Comparison of ENCODE assay signal across 11 cellular contexts in genomic region chr14:35337074-35337556, GRCh38. TPM values are rescaled to one million over a fixed set of nuclear protein-coding genes. Genes with fewer than 3 reads are reported as not detected.
A peak's percentile ranks its signal among the peaks of the same experiment; 100 is the strongest.
DNase-seq lines count a peak whose midpoint lies in the region; ATAC-seq and TF ChIP-seq lines count a peak whose summit lies in the region.
"Had no signal": no experiment of that assay in that cellular context is flagged by ENCODE, and none has a peak within 500 bp of the region (broad histone marks: within the 10 kb centered on the region; RNA-seq: fewer than 3 reads in every experiment).

No MANE protein-coding gene starts in this region.

- WGBS in endodermal cell (ENCODE audit: insufficient coverage in 1 of 2, insufficient read length in 1 of 2), 2 experiments = 92 to 93% methylated on average over 8 to 9 of the region's 9 CpGs

- H3K4me1 Mint-ChIP-seq in endodermal cell = peaks cover 35% of the 10 kb centered on the region

- no peak for TF ChIP-seq POLR2A in Peyer's patch (IDR thresholded peaks at IDR 0.05)

- H3K4me1 ChIP-seq in Peyer's patch (peaks cover 0 to 87% (median 37%) of the 10 kb centered on the region in 4 donors), endodermal cell (ENCODE audit: control insufficient read depth, insufficient read depth, low read length) (peaks cover 25% of the 10 kb centered on the region), muscle layer of duodenum (ENCODE audit: control insufficient read depth in 1 of 2, insufficient read depth in 2 of 2, low read length in 2 of 2) (peaks cover 37 to 44% of the 10 kb centered on the region in 2 donors), thoracic aorta (ENCODE audit: control insufficient read depth in 1 of 2, low read depth in 2 of 2) (peaks cover 21 to 42% of the 10 kb centered on the region in 2 donors)

- no peaks in the 10 kb centered on the region for H3K36me3 Mint-ChIP-seq in endodermal cell (ENCODE audit: low read depth)
- H3K36me3 Mint-ChIP-seq in activated naive CD4-positive, alpha-beta T cell treated with anti-CD3 and anti-CD28 coated beads, Interleukin-2, amount 50 U/mL, for 72 hours = no peaks in the 10 kb centered on the region

- ATAC-seq in thoracic aorta (ENCODE audit: insufficient number of reproducible peaks, low FRiP score, low read depth) = no peak
- ATAC-seq in activated naive CD4-positive, alpha-beta T cell treated with anti-CD3 and anti-CD28 coated beads, Interleukin-2, amount 50 U/mL, for 72 hours = no peak
- ATAC-seq in GM19351 (IDR thresholded peaks at IDR 0.05; ENCODE audit: unreplicated experiment) = no peak

- H3K9me3 Mint-ChIP-seq in endodermal cell = no peaks in the 10 kb centered on the region
- no peaks in the 10 kb centered on the region for H3K9me3 Mint-ChIP-seq in activated naive CD4-positive, alpha-beta T cell treated with anti-CD3 and anti-CD28 coated beads, Interleukin-2, amount 50 U/mL, for 72 hours
- H3K9me3 Mint-ChIP-seq: activated T-helper 1 cell treated with anti-CD3 and anti-CD28 coated beads, Interleukin-12 subunit alpha, Interleukin-12 subunit beta, Interleukin-2, Interleukin-4 antibody, amounts not matched to agents 30 ng/mL and 10 ng/mL and 1 ng/mL, durations not matched to agents 14 hours and 24 hours and 36 hours had no signal

- H3K36me3 ChIP-seq in Peyer's patch (no peaks in the 10 kb centered on the region), endodermal cell (ENCODE audit: control insufficient read depth, insufficient read depth, low read length) (no peaks in the 10 kb centered on the region), muscle layer of duodenum (ENCODE audit: control insufficient read depth in 1 of 2, insufficient read depth in 2 of 2, low read length in 2 of 2) (no peaks in the 10 kb centered on the region), thoracic aorta (no peaks in the 10 kb centered on the region)

- H3K4me3 ChIP-seq in Peyer's patch (peak overlapping the region in 1 of 4 donors; percentile 38), endodermal cell (ENCODE audit: low read length) (no peak overlapping the region), muscle layer of duodenum (ENCODE audit: low read depth in 1 of 2, low read length in 2 of 2) (peak overlapping the region in 1 of 2 donors; percentile 25), thoracic aorta (no peak overlapping the region)

- no peaks in the 10 kb centered on the region for H3K27me3 Mint-ChIP-seq in endodermal cell (ENCODE audit: insufficient read depth)

- DNase-seq in Peyer's patch (peak in 1 of 3 donors; percentile 81), endodermal cell (no peak), thoracic aorta (ENCODE audit: low spot score) (no peak), T-helper 2 cell (no peak), NCI-H748 (lab: John Stamatoyannopoulos, UW; ENCODE audit: unreplicated experiment) (no peak)
- no peak for DNase-seq in activated naive CD4-positive, alpha-beta T cell treated with anti-CD3 and anti-CD28 coated beads, Interleukin-2, amount 50 U/mL, for 72 hours (ENCODE audit: low spot score in 2 of 2)
- DNase-seq: KG1, NCI-H524 had no signal

- no peak overlapping the region for H3K9ac ChIP-seq in endodermal cell (ENCODE audit: extremely low read depth, low read length, poor library complexity, severe bottlenecking)

- TF ChIP-seq CTCF in Peyer's patch (IDR thresholded peaks at IDR 0.05) (peak in 3 of 6 experiments; percentile 16 to 44 (median 29)), endodermal cell (conservative IDR thresholded peaks at IDR 0.05) (peak; percentile 23), thoracic aorta (IDR thresholded peaks at IDR 0.05) (no peak)

- no peak overlapping the region for H3K4me3 Mint-ChIP-seq in endodermal cell
- H3K4me3 Mint-ChIP-seq: activated T-helper 1 cell treated with anti-CD3 and anti-CD28 coated beads, Interleukin-12 subunit alpha, Interleukin-12 subunit beta, Interleukin-2, Interleukin-4 antibody, amounts not matched to agents 30 ng/mL and 10 ng/mL and 1 ng/mL, durations not matched to agents 14 hours and 24 hours and 36 hours had no signal

- H3K27ac Mint-ChIP-seq in endodermal cell = peak overlapping the region; percentile 90
- peak overlapping the region in 1 of 2 donors; percentile 42 for H3K27ac Mint-ChIP-seq in activated naive CD4-positive, alpha-beta T cell treated with anti-CD3 and anti-CD28 coated beads, Interleukin-2, amount 50 U/mL, for 72 hours

- H3K9me3 ChIP-seq in Peyer's patch (no peaks in the 10 kb centered on the region), endodermal cell (ENCODE audit: control insufficient read depth, low read length) (no peaks in the 10 kb centered on the region), muscle layer of duodenum (ENCODE audit: control insufficient read depth in 1 of 2, low read length in 2 of 2) (no peaks in the 10 kb centered on the region), thoracic aorta (no peaks in the 10 kb centered on the region)

- H3K27ac ChIP-seq in Peyer's patch (peak overlapping the region; percentile 68 to 96 (median 90)), endodermal cell (ENCODE audit: low read depth, low read length) (peak overlapping the region; percentile 69), muscle layer of duodenum (ENCODE audit: low read length) (peak overlapping the region; percentile 65), thoracic aorta (peak overlapping the region; percentile 11 to 52)

- H3K27me3 ChIP-seq in Peyer's patch (no peaks in the 10 kb centered on the region), endodermal cell (ENCODE audit: control insufficient read depth, insufficient read depth, low read length, poor library complexity, severe bottlenecking) (no peaks in the 10 kb centered on the region), muscle layer of duodenum (ENCODE audit: low read depth, low read length) (no peaks in the 10 kb centered on the region), thoracic aorta (replicated peaks; ENCODE audit: insufficient read depth) (no peaks in the 10 kb centered on the region)

RNA-seq across cellular contexts. Expression of gene PSMA6, which starts 44.9 kb away (rescaled TPM):
- total RNA-seq in Peyer's patch (100 to 1,000 TPM in 3 of 4 donors, 10 to 100 TPM in 1; 73.6 to 136 (median 116) TPM), endodermal cell (100 to 1,000 TPM; 263 to 277 TPM), thoracic aorta (100 to 1,000 TPM in 1 of 2 donors, 10 to 100 TPM in 1; 56.5 to 119 TPM)
- 181 TPM for polyA plus RNA-seq in endodermal cell (2013, experiment 1 of 2)
- 184 TPM for polyA plus RNA-seq in endodermal cell (2013, experiment 2 of 2)
- total RNA-seq in activated naive CD4-positive, alpha-beta T cell treated with anti-CD3 and anti-CD28 coated beads, Interleukin-2, amount 50 U/mL, for 72 hours = 100 to 1,000 TPM; 293 to 408 TPM

Comparison
In these comparisons a context has a peak if more than half of its experiments do, and no peak if none do; other contexts are left out.
1. H3K27ac ChIP-seq: peak in every context shown above with its lines; median percentile 90 in Peyer's patch; 69 in endodermal cell; 65 in muscle layer of duodenum; 32 in thoracic aorta.